1 cellular context compared by ENCODE assay signal in the genomic region with DNA sequence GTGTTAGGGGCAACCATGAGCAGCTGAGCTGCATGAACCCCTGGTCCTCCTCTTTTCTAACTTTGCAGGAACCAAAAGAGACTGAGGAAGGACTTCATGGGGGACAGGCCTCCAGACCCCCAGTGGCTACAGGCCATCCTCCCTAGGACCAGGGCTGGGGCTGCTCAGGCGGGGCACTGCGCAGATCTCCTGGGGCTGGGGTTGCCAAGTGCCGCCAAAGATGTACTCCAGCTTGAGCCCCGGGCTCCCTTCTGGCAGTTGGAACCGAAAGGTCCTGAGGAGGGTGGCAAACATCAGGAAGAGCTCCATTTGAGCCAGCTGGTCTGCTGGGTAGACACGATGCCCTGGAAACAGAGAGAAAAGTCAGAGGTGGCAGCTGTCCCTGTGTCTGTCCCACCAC.
TF ChIP-seq lines count a peak whose summit lies in the region.

No MANE protein-coding gene starts in this region.

TF ChIP-seq in H1, 55 proteins besides CTCF, POLR2A, EP300 and RAD21:
- TF ChIP-seq KDM1A (IDR thresholded peaks at IDR 0.05; ENCODE audit: borderline replicate concordance, low read length) (no peak), CBX5 (IDR thresholded peaks at IDR 0.05; ENCODE audit: low read depth, low read length) (no peak), SAP30 (IDR thresholded peaks at IDR 0.05; ENCODE audit: insufficient read depth, insufficient replicate concordance, low read length) (no peak), FOSL1 (IDR thresholded peaks at IDR 0.05; ENCODE audit: insufficient read depth, low read depth, low read length) (no peak), TAF7 (optimal IDR thresholded peaks at IDR 0.05; ENCODE audit: borderline replicate concordance, low read depth, low read length) (no peak), POU5F1 (IDR thresholded peaks at IDR 0.05; ENCODE audit: low read depth, low read length) (no peak), BACH1 (IDR thresholded peaks at IDR 0.05; ENCODE audit: low read length) (no peak), ZNF274 (IDR thresholded peaks at IDR 0.05; ENCODE audit: borderline replicate concordance, extremely low read depth, low read length) (no peak), SP4 (IDR thresholded peaks at IDR 0.05; ENCODE audit: low read length) (no peak), SIRT6 (IDR thresholded peaks at IDR 0.05; ENCODE audit: low read length) (no peak), NRF1 (IDR thresholded peaks at IDR 0.05; ENCODE audit: low read depth, low read length) (no peak), NANOG (IDR thresholded peaks at IDR 0.05; ENCODE audit: insufficient read depth, low read depth, low read length, poor library complexity, severe bottlenecking) (no peak), CEBPB (IDR thresholded peaks at IDR 0.05; ENCODE audit: low read depth, low read length) (no peak), RXRA (IDR thresholded peaks at IDR 0.05; ENCODE audit: insufficient read depth, low read depth, low read length) (no peak), SIN3A (conservative IDR thresholded peaks at IDR 0.05 in 1 of 2, IDR thresholded peaks at IDR 0.05 in 1 of 2; ENCODE audit: low read depth in 1 of 2, low read length in 2 of 2) (no peak), SIX5 (IDR thresholded peaks at IDR 0.05; ENCODE audit: low read depth, low read length) (no peak), CBX8 (IDR thresholded peaks at IDR 0.05; ENCODE audit: borderline replicate concordance, low read depth, low read length) (no peak), EGR1 (IDR thresholded peaks at IDR 0.05; ENCODE audit: borderline replicate concordance, low read depth, low read length) (no peak), CTBP2 (IDR thresholded peaks at IDR 0.05; ENCODE audit: borderline replicate concordance, insufficient read depth, insufficient read length, low read length) (no peak)
- TF ChIP-seq, protein P1, sequence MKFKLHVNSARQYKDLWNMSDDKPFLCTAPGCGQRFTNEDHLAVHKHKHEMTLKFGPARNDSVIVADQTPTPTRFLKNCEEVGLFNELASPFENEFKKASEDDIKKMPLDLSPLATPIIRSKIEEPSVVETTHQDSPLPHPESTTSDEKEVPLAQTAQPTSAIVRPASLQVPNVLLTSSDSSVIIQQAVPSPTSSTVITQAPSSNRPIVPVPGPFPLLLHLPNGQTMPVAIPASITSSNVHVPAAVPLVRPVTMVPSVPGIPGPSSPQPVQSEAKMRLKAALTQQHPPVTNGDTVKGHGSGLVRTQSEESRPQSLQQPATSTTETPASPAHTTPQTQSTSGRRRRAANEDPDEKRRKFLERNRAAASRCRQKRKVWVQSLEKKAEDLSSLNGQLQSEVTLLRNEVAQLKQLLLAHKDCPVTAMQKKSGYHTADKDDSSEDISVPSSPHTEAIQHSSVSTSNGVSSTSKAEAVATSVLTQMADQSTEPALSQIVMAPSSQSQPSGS (IDR thresholded peaks at IDR 0.05; ENCODE audit: low read length) = no peak
